35 cellular contexts compared by ENCODE assay signal in genomic region chr10:57202356-57202755, GRCh38.
"Had no signal": no experiment of that assay in that cellular context is flagged by ENCODE, and none has a peak within 500 bp of the region (broad histone marks: within the 10 kb centered on the region; RNA-seq: fewer than 3 reads in every experiment).

No MANE protein-coding gene starts in this region.

- H3K9me3 ChIP-seq: adrenal gland, body of pancreas, esophagus squamous epithelium, gastroesophageal sphincter had no signal

- DNase-seq: activated B cell treated with CpG ODN at 0.5 μM for 24 hours; activated CD4-positive, alpha-beta memory T cell treated with anti-CD3 and anti-CD28 coated beads for 36 hours; activated CD4-positive, alpha-beta T cell treated with anti-CD3 and anti-CD28 coated beads for 48 hours; activated CD4-positive, alpha-beta T cell treated with anti-CD3 and anti-CD28 coated beads, Interleukin-2, amount 50 U/mL, for 1 hour; activated CD8-positive, alpha-beta memory T cell treated with anti-CD3 and anti-CD28 coated beads, Interleukin-2, amount 10 ng/mL, durations not matched to agents 7 days and 5 days; activated CD8-positive, alpha-beta memory T cell treated with anti-CD3 and anti-CD28 coated beads, Interleukin-2, amount 50 U/mL, for 4 hours; activated CD8-positive, alpha-beta T cell treated with anti-CD3 and anti-CD28 coated beads, Interleukin-2, amount 10 ng/mL, durations not matched to agents 7 days and 5 days; activated effector memory CD4-positive, alpha-beta T cell treated with anti-CD3 and anti-CD28 coated beads, Interleukin-2, amount 50 U/mL, for 16 hours; activated naive CD4-positive, alpha-beta T cell treated with anti-CD3 and anti-CD28 coated beads for 36 hours; activated naive CD8-positive, alpha-beta T cell treated with anti-CD3 and anti-CD28 coated beads for 36 hours; activated naive CD8-positive, alpha-beta T cell treated with anti-CD3 and anti-CD28 coated beads, Interleukin-2, amount 50 U/mL, for 24 hours; activated T-cell treated with anti-CD3 and anti-CD28 coated beads, Interleukin-2, amount 50 U/mL, for 1 hour; activated T-cell treated with anti-CD3 and anti-CD28 coated beads, Interleukin-2, amount 50 U/mL, for 48 hours; adrenal gland; amygdala; aorta; body of pancreas; caudate nucleus; cortex of kidney; dermis blood vessel endothelial cell; effector CD4-positive, alpha-beta T cell; effector memory CD8-positive, alpha-beta T cell; esophagus squamous epithelium; foreskin melanocyte; T-helper 1 cell; T-helper 17 cell; T1000; WERI-Rb-1 had no signal

- H3K4me1 Mint-ChIP-seq: activated B cell treated with CpG ODN at 0.5 μM for 24 hours; activated CD8-positive, alpha-beta memory T cell treated with anti-CD3 and anti-CD28 coated beads, Interleukin-2, amount 10 ng/mL, durations not matched to agents 7 days and 5 days; activated naive CD4-positive, alpha-beta T cell treated with anti-CD3 and anti-CD28 coated beads, Interleukin-2, amount 50 U/mL, for 24 hours; activated naive CD8-positive, alpha-beta T cell treated with anti-CD3 and anti-CD28 coated beads for 36 hours; activated naive CD8-positive, alpha-beta T cell treated with anti-CD3 and anti-CD28 coated beads, Interleukin-2, amount 50 U/mL, for 24 hours; T-helper 17 cell had no signal

- H3K27ac Mint-ChIP-seq: activated B cell treated with CpG ODN at 0.5 μM for 24 hours; activated CD4-positive, alpha-beta memory T cell treated with anti-CD3 and anti-CD28 coated beads for 36 hours; activated CD8-positive, alpha-beta memory T cell treated with anti-CD3 and anti-CD28 coated beads, Interleukin-2, amount 10 ng/mL, durations not matched to agents 7 days and 5 days; activated CD8-positive, alpha-beta T cell treated with anti-CD3 and anti-CD28 coated beads, Interleukin-2, amount 10 ng/mL, durations not matched to agents 7 days and 5 days; activated naive CD4-positive, alpha-beta T cell treated with anti-CD3 and anti-CD28 coated beads for 36 hours; activated naive CD4-positive, alpha-beta T cell treated with anti-CD3 and anti-CD28 coated beads, Interleukin-2, amount 50 U/mL, for 24 hours; activated naive CD8-positive, alpha-beta T cell treated with anti-CD3 and anti-CD28 coated beads for 36 hours; activated naive CD8-positive, alpha-beta T cell treated with anti-CD3 and anti-CD28 coated beads, Interleukin-2, amount 50 U/mL, for 24 hours; activated T-helper 1 cell treated with anti-CD3 and anti-CD28 coated beads, Interleukin-12 subunit alpha, Interleukin-12 subunit beta, Interleukin-2, Interleukin-4 antibody, amounts not matched to agents 30 ng/mL and 10 ng/mL and 1 ng/mL, durations not matched to agents 14 hours and 24 hours and 36 hours; activated T-helper 2 cell treated with anti-CD3 and anti-CD28 coated beads, Interferon-gamma antibody, Interleukin-2, Interleukin-4, amounts not matched to agents 10 μg/mL and 5 μg/mL and 100 μg/mL, durations not matched to agents 14 hours and 24 hours and 36 hours; effector memory CD8-positive, alpha-beta T cell; T-helper 17 cell; T-helper 2 cell treated with Interferon-gamma antibody and Interleukin-4, amounts not matched to agents 5 μg/mL and 100 μg/mL, for 36 hours had no signal

- H3K27me3 Mint-ChIP-seq: activated B cell treated with CpG ODN at 0.5 μM for 24 hours; activated CD4-positive, alpha-beta memory T cell treated with anti-CD3 and anti-CD28 coated beads for 36 hours; activated CD8-positive, alpha-beta memory T cell treated with anti-CD3 and anti-CD28 coated beads, Interleukin-2, amount 10 ng/mL, durations not matched to agents 7 days and 5 days; activated naive CD4-positive, alpha-beta T cell treated with anti-CD3 and anti-CD28 coated beads, Interleukin-2, amount 50 U/mL, for 24 hours; activated naive CD8-positive, alpha-beta T cell treated with anti-CD3 and anti-CD28 coated beads for 36 hours; activated naive CD8-positive, alpha-beta T cell treated with anti-CD3 and anti-CD28 coated beads, Interleukin-2, amount 50 U/mL, for 24 hours; effector memory CD8-positive, alpha-beta T cell; T-helper 17 cell had no signal

- H3K4me1 ChIP-seq: adrenal gland, body of pancreas, esophagus squamous epithelium, gastroesophageal sphincter had no signal

- H3K27ac ChIP-seq: adrenal gland, body of pancreas, epithelial cell of prostate, esophagus squamous epithelium, gastroesophageal sphincter, WERI-Rb-1 had no signal

- H3K4me3 ChIP-seq: adrenal gland, body of pancreas, esophagus squamous epithelium, gastroesophageal sphincter had no signal

- ATAC-seq: activated CD4-positive, CD25-positive, alpha-beta regulatory T cell treated with anti-CD3 and anti-CD28 coated beads, Interleukin-2, amount 50 U/mL, for 24 hours; activated CD8-positive, alpha-beta memory T cell treated with anti-CD3 and anti-CD28 coated beads, Interleukin-2, amount 10 ng/mL, durations not matched to agents 7 days and 5 days; activated CD8-positive, alpha-beta T cell treated with anti-CD3 and anti-CD28 coated beads, Interleukin-2, amount 10 ng/mL, durations not matched to agents 7 days and 5 days; activated naive CD8-positive, alpha-beta T cell treated with anti-CD3 and anti-CD28 coated beads, Interleukin-2, amount 50 U/mL, for 24 hours; body of pancreas; effector memory CD8-positive, alpha-beta T cell; gastroesophageal sphincter; T-helper 17 cell had no signal

- H3K4me3 Mint-ChIP-seq: activated B cell treated with CpG ODN at 0.5 μM for 24 hours; activated CD4-positive, alpha-beta memory T cell treated with anti-CD3 and anti-CD28 coated beads for 36 hours; activated CD8-positive, alpha-beta memory T cell treated with anti-CD3 and anti-CD28 coated beads, Interleukin-2, amount 10 ng/mL, durations not matched to agents 7 days and 5 days; activated CD8-positive, alpha-beta T cell treated with anti-CD3 and anti-CD28 coated beads, Interleukin-2, amount 10 ng/mL, durations not matched to agents 7 days and 5 days; activated naive CD4-positive, alpha-beta T cell treated with anti-CD3 and anti-CD28 coated beads for 36 hours; activated naive CD4-positive, alpha-beta T cell treated with anti-CD3 and anti-CD28 coated beads, Interleukin-2, amount 50 U/mL, for 24 hours; activated naive CD8-positive, alpha-beta T cell treated with anti-CD3 and anti-CD28 coated beads for 36 hours; activated naive CD8-positive, alpha-beta T cell treated with anti-CD3 and anti-CD28 coated beads, Interleukin-2, amount 50 U/mL, for 24 hours; activated T-helper 1 cell treated with anti-CD3 and anti-CD28 coated beads, Interleukin-12 subunit alpha, Interleukin-12 subunit beta, Interleukin-2, Interleukin-4 antibody, amounts not matched to agents 30 ng/mL and 10 ng/mL and 1 ng/mL, durations not matched to agents 14 hours and 24 hours and 36 hours; effector memory CD8-positive, alpha-beta T cell; T-helper 17 cell; T-helper 2 cell treated with Interferon-gamma antibody and Interleukin-4, amounts not matched to agents 5 μg/mL and 100 μg/mL, for 36 hours had no signal

- H3K36me3 ChIP-seq: adrenal gland, esophagus squamous epithelium, gastroesophageal sphincter, WERI-Rb-1 had no signal

- H3K36me3 Mint-ChIP-seq: activated CD4-positive, alpha-beta memory T cell treated with anti-CD3 and anti-CD28 coated beads for 36 hours; activated CD8-positive, alpha-beta memory T cell treated with anti-CD3 and anti-CD28 coated beads, Interleukin-2, amount 10 ng/mL, durations not matched to agents 7 days and 5 days; activated naive CD4-positive, alpha-beta T cell treated with anti-CD3 and anti-CD28 coated beads, Interleukin-2, amount 50 U/mL, for 24 hours; activated naive CD8-positive, alpha-beta T cell treated with anti-CD3 and anti-CD28 coated beads for 36 hours had no signal

- H3K27me3 ChIP-seq: adrenal gland, body of pancreas, esophagus squamous epithelium, gastroesophageal sphincter had no signal

- H3K9me3 Mint-ChIP-seq: activated B cell treated with CpG ODN at 0.5 μM for 24 hours; activated naive CD4-positive, alpha-beta T cell treated with anti-CD3 and anti-CD28 coated beads, Interleukin-2, amount 50 U/mL, for 24 hours; activated T-helper 1 cell treated with anti-CD3 and anti-CD28 coated beads, Interleukin-12 subunit alpha, Interleukin-12 subunit beta, Interleukin-2, Interleukin-4 antibody, amounts not matched to agents 30 ng/mL and 10 ng/mL and 1 ng/mL, durations not matched to agents 14 hours and 24 hours and 36 hours had no signal
